28 cellular contexts compared by ENCODE assay signal in the genomic region with DNA sequence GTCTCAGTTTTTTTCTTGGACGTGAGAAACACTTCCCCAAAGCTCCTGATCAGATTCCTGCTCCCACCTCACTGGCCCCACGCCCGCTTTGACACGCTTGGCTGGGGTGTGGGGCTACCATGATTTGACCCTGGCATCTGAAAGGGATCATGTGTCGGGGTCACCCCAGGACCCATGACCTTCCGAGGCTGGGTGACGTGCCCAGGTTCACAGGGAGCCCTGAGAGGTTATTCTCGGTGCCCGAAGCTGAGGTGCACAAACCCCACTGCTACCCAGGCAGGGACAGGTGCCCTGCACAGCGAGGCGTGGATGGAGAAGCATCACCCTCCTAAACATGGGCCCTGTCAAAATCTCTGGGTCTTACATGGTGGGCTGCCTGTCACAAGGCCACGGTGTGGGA.
"Had no signal": no experiment of that assay in that cellular context is flagged by ENCODE, and none has a peak within 500 bp of the region (broad histone marks: within the 10 kb centered on the region; RNA-seq: fewer than 3 reads in every experiment).

No MANE protein-coding gene starts in this region.

- H3K27ac ChIP-seq: stomach, suprapubic skin, testis, thoracic aorta, thyroid gland, tibial artery, transverse colon, upper lobe of left lung, upper lobe of right lung, uterus, vagina had no signal

- DNase-seq: stimulated activated CD4-positive, alpha-beta T cell treated with anti-CD3 and anti-CD28 coated beads, Interleukin-2, amount 100 ng/mL, for 48 hours; stimulated activated CD4-positive, alpha-beta T cell treated with anti-CD3 and anti-CD28 coated beads, Interleukin-4, amount 100 ng/mL, for 1 hour; stimulated activated CD4-positive, alpha-beta T cell treated with anti-CD3 and anti-CD28 coated beads, Interleukin-4, amount 100 ng/mL, for 24 hours; stimulated activated CD4-positive, alpha-beta T cell treated with anti-CD3 and anti-CD28 coated beads, Interleukin-4, amount 100 ng/mL, for 4 hours; stimulated activated CD8-positive, alpha-beta memory T cell treated with anti-CD3 and anti-CD28 coated beads, Interleukin-4, amount 100 ng/mL, for 48 hours; stimulated activated naive B cell treated with anti-CD40 and anti-IgM and Interleukin-4, amounts not matched to agents 10 μg/mL and 1 μg/mL and 100 μg/mL, for 72 hours; stimulated activated naive CD4-positive, alpha-beta T cell; stimulated activated naive CD4-positive, alpha-beta T cell treated with Interleukin-2 at 50 U/mL for 16 hours; stimulated activated naive CD8-positive, alpha-beta T cell treated with anti-CD3 and anti-CD28 coated beads, Interleukin-15, amount 100 ng/mL, for 72 hours; stimulated activated naive CD8-positive, alpha-beta T cell treated with anti-CD3 and anti-CD28 coated beads, Interleukin-15, Interleukin-2, amounts not matched to agents 100 U/mL and 50 U/mL, for 24 hours; stomach; substantia nigra; testis; thyroid gland; tibial artery; transverse colon; trophoblast cell; upper lobe of right lung; uterus had no signal

- H3K36me3 ChIP-seq: stomach, suprapubic skin, thoracic aorta, thyroid gland, tibial artery, transverse colon, upper lobe of left lung, upper lobe of right lung, uterus, vagina had no signal

- H3K4me3 Mint-ChIP-seq: stimulated activated effector memory CD8-positive, alpha-beta T cell treated with anti-CD3 and anti-CD28 coated beads, Interleukin-12 subunit alpha, Interleukin-12 subunit beta, amount 100 ng/mL, for 72 hours; stimulated activated memory B cell treated with anti-CD40 and anti-IgM and Interleukin-4, amounts not matched to agents 10 μg/mL and 1 μg/mL and 100 μg/mL, for 72 hours; stimulated activated naive B cell treated with anti-CD40 and anti-IgM and Interleukin-4, amounts not matched to agents 10 μg/mL and 1 μg/mL and 100 μg/mL, for 72 hours; stimulated activated naive CD8-positive, alpha-beta T cell treated with anti-CD3 and anti-CD28 coated beads, Interleukin-15, amount 100 ng/mL, for 72 hours; stimulated activated naive CD8-positive, alpha-beta T cell treated with anti-CD3 and anti-CD28 coated beads, Interleukin-15, Interleukin-2, amounts not matched to agents 100 ng/mL and 50 ng/mL, for 24 hours; type B pancreatic cell had no signal

- FAIRE-seq: urothelium cell line had no signal

- H3K27me3 ChIP-seq: testis, thyroid gland, upper lobe of left lung, uterus, vagina had no signal

- H3K4me1 ChIP-seq: suprapubic skin, testis, thyroid gland, tibial artery, upper lobe of right lung, uterus had no signal

- H3K9me3 Mint-ChIP-seq: stimulated activated effector memory CD8-positive, alpha-beta T cell treated with anti-CD3 and anti-CD28 coated beads, Interleukin-12 subunit alpha, Interleukin-12 subunit beta, amount 100 ng/mL, for 72 hours; stimulated activated memory B cell treated with anti-CD40 and anti-IgM and Interleukin-4, amounts not matched to agents 10 μg/mL and 1 μg/mL and 100 μg/mL, for 72 hours; stimulated activated naive CD8-positive, alpha-beta T cell treated with anti-CD3 and anti-CD28 coated beads, Interleukin-15, amount 100 ng/mL, for 72 hours; stimulated activated naive CD8-positive, alpha-beta T cell treated with anti-CD3 and anti-CD28 coated beads, Interleukin-15, Interleukin-2, amounts not matched to agents 100 ng/mL and 50 ng/mL, for 24 hours; type B pancreatic cell had no signal

- ATAC-seq: stimulated activated effector memory CD8-positive, alpha-beta T cell treated with anti-CD3 and anti-CD28 coated beads, Interleukin-12 subunit alpha, Interleukin-12 subunit beta, amount 100 ng/mL, for 72 hours; stimulated activated memory B cell treated with anti-CD40 and anti-IgM and Interleukin-4, amounts not matched to agents 10 μg/mL and 1 μg/mL and 100 μg/mL, for 72 hours; stimulated activated naive B cell treated with anti-CD40 and anti-IgM and Interleukin-4, amounts not matched to agents 10 μg/mL and 1 μg/mL and 100 μg/mL, for 72 hours; stimulated activated naive CD8-positive, alpha-beta T cell treated with anti-CD3 and anti-CD28 coated beads, Interleukin-15, amount 100 ng/mL, for 72 hours; stimulated activated naive CD8-positive, alpha-beta T cell treated with anti-CD3 and anti-CD28 coated beads, Interleukin-15, Interleukin-2, amounts not matched to agents 100 U/mL and 50 U/mL, for 24 hours; upper lobe of right lung had no signal

- H3K36me3 Mint-ChIP-seq: stimulated activated effector memory CD8-positive, alpha-beta T cell treated with anti-CD3 and anti-CD28 coated beads, Interleukin-12 subunit alpha, Interleukin-12 subunit beta, amount 100 ng/mL, for 72 hours; stimulated activated memory B cell treated with anti-CD40 and anti-IgM and Interleukin-4, amounts not matched to agents 10 μg/mL and 1 μg/mL and 100 μg/mL, for 72 hours; stimulated activated naive B cell treated with anti-CD40 and anti-IgM and Interleukin-4, amounts not matched to agents 10 μg/mL and 1 μg/mL and 100 μg/mL, for 72 hours; type B pancreatic cell had no signal

- H3K9me3 ChIP-seq: stomach, suprapubic skin, testis, thoracic aorta, thyroid gland, tibial artery, transverse colon, upper lobe of left lung, upper lobe of right lung, uterus, vagina had no signal

- H3K27ac Mint-ChIP-seq: stimulated activated effector memory CD8-positive, alpha-beta T cell treated with anti-CD3 and anti-CD28 coated beads, Interleukin-12 subunit alpha, Interleukin-12 subunit beta, amount 100 ng/mL, for 72 hours; stimulated activated memory B cell treated with anti-CD40 and anti-IgM and Interleukin-4, amounts not matched to agents 10 μg/mL and 1 μg/mL and 100 μg/mL, for 72 hours; stimulated activated naive B cell treated with anti-CD40 and anti-IgM and Interleukin-4, amounts not matched to agents 10 μg/mL and 1 μg/mL and 100 μg/mL, for 72 hours; stimulated activated naive CD8-positive, alpha-beta T cell treated with anti-CD3 and anti-CD28 coated beads, Interleukin-15, Interleukin-2, amounts not matched to agents 100 ng/mL and 50 ng/mL, for 24 hours; type B pancreatic cell had no signal

- H3K4me3 ChIP-seq: stomach, suprapubic skin, testis, thoracic aorta, thyroid gland, tibial artery, transverse colon, upper lobe of left lung, upper lobe of right lung, uterus, vagina had no signal
